Comparison of ENCODE assay signal across 36 cellular contexts in the genomic region with DNA sequence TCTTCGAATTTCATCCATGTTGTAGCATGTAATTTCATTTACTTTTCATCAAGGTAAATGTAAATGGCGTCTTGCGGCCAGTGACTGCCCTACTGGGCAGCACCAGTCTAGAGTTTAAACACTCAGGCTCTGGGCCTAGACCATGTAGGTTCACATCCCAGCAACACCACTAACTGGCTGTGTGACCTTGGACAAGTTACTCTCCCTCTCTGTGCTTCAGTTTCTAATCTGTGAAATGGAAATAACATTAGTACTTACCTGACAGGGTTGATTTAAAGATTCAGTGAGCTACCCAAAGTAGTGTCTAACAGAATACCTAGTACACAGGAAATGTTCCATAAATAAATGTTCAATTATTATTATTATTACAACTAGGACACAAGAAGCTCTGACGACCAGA. TPM values are rescaled to one million over a fixed set of nuclear protein-coding genes. Genes with fewer than 3 reads are reported as not detected.
"Had no signal": no experiment of that assay in that cellular context is flagged by ENCODE, and none has a peak within 500 bp of the region (broad histone marks: within the 10 kb centered on the region; RNA-seq: fewer than 3 reads in every experiment).

No MANE protein-coding gene starts in this region.

- H3K9me3 ChIP-seq: adrenal gland, body of pancreas, breast epithelium had no signal

- H3K27ac ChIP-seq: adrenal gland, body of pancreas, brain microvascular endothelial cell, breast epithelium, VCaP had no signal

- H3K4me3 ChIP-seq: adrenal gland, body of pancreas, breast epithelium had no signal

- ATAC-seq: activated T-cell treated with anti-CD3 and anti-CD28 coated beads, Interleukin-2, amount 50 U/mL, for 4 hours; activated T-cell treated with anti-CD3 and anti-CD28 coated beads, Interleukin-2, amount 50 U/mL, for 72 hours; activated T-helper 17 cell treated with anti-CD3 and anti-CD28 coated beads, Interleukin-2, amount 50 U/mL, for 72 hours; body of pancreas had no signal

- FAIRE-seq: astrocyte, TTC549 had no signal

- DNase-seq: activated B cell treated with CpG ODN at 0.5 μM for 24 hours; activated CD4-positive, alpha-beta memory T cell treated with anti-CD3 and anti-CD28 coated beads for 36 hours; activated CD4-positive, alpha-beta T cell treated with anti-CD3 and anti-CD28 coated beads for 4 hours; activated CD4-positive, alpha-beta T cell treated with anti-CD3 and anti-CD28 coated beads, Interleukin-2, amount 10 ng/mL, durations not matched to agents 24 days and 14 days; activated CD4-positive, alpha-beta T cell treated with anti-CD3 and anti-CD28 coated beads, Interleukin-2, amount 50 U/mL, for 1 hour; activated CD4-positive, alpha-beta T cell treated with anti-CD3 and anti-CD28 coated beads, Interleukin-2, amount 50 U/mL, for 4 hours; activated CD4-positive, CD25-positive, alpha-beta regulatory T cell treated with anti-CD3 and anti-CD28 coated beads, Interleukin-2, amount 50 U/mL, for 72 hours; activated CD8-positive, alpha-beta memory T cell treated with anti-CD3 and anti-CD28 coated beads, Interleukin-2, amount 50 U/mL, for 4 hours; activated CD8-positive, alpha-beta T cell treated with anti-CD3 and anti-CD28 coated beads for 36 hours; activated effector memory CD4-positive, alpha-beta T cell treated with anti-CD3 and anti-CD28 coated beads, Interleukin-2, amount 50 U/mL, for 16 hours; activated gamma-delta T cell treated with Interleukin-2 at 50 U/mL for 16 hours; activated naive CD4-positive, alpha-beta T cell; activated naive CD4-positive, alpha-beta T cell treated with anti-CD3 and anti-CD28 coated beads for 36 hours; activated naive CD4-positive, alpha-beta T cell treated with anti-CD3 and anti-CD28 coated beads, Interleukin-2, amount 50 U/mL, for 16 hours; activated naive CD8-positive, alpha-beta T cell treated with anti-CD3 and anti-CD28 coated beads for 36 hours; activated T-cell treated with anti-CD3 and anti-CD28 coated beads for 4 hours; activated T-cell treated with anti-CD3 and anti-CD28 coated beads, Interleukin-2, amount 50 U/mL, for 1 hour; activated T-cell treated with anti-CD3 and anti-CD28 coated beads, Interleukin-2, amount 50 U/mL, for 4 hours; activated T-cell treated with anti-CD3 and anti-CD28 coated beads, Interleukin-2, amount 50 U/mL, for 72 hours; adrenal gland; amniotic stem cell; aorta; body of pancreas; brain microvascular endothelial cell; central memory CD4-positive, alpha-beta T cell; T-helper 2 cell; T-helper 9 cell had no signal

- H3K4me1 ChIP-seq: adrenal gland, body of pancreas, breast epithelium had no signal

- H3K36me3 ChIP-seq: adrenal gland, brain microvascular endothelial cell, breast epithelium had no signal

- H3K27me3 ChIP-seq: adrenal gland, body of pancreas, breast epithelium had no signal

RNA-seq across cellular contexts. Expression of gene XKR7, which starts 45.4 kb away (rescaled TPM):
- total RNA-seq: activated CD4-positive, alpha-beta memory T cell treated with anti-CD3 and anti-CD28 coated beads for 36 hours; activated CD4-positive, alpha-beta T cell treated with anti-CD3 and anti-CD28 coated beads, Interleukin-2, amount 10 ng/mL, durations not matched to agents 24 days and 14 days; activated CD8-positive, alpha-beta T cell treated with anti-CD3 and anti-CD28 coated beads for 36 hours; activated T-cell treated with anti-CD3 and anti-CD28 coated beads, Interleukin-2, amount 50 U/mL, for 4 hours; activated T-cell treated with anti-CD3 and anti-CD28 coated beads, Interleukin-2, amount 50 U/mL, for 72 hours; activated T-helper 1 cell treated with anti-CD3 and anti-CD28 coated beads, Interleukin-12 subunit alpha, Interleukin-12 subunit beta, Interleukin-2, Interleukin-4 antibody, amounts not matched to agents 30 ng/mL and 10 ng/mL and 1 ng/mL, durations not matched to agents 14 hours and 24 hours and 36 hours; aorta; breast epithelium; cardiac septum had no signal

RNA-seq across cellular contexts. Expression of gene TTLL9, which starts 52.2 kb away (rescaled TPM):
- total RNA-seq: activated CD4-positive, alpha-beta memory T cell treated with anti-CD3 and anti-CD28 coated beads for 36 hours; activated CD4-positive, alpha-beta T cell treated with anti-CD3 and anti-CD28 coated beads, Interleukin-2, amount 10 ng/mL, durations not matched to agents 24 days and 14 days; activated CD8-positive, alpha-beta memory T cell treated with anti-CD3 and anti-CD28 coated beads for 36 hours; activated CD8-positive, alpha-beta T cell treated with anti-CD3 and anti-CD28 coated beads for 36 hours; activated naive CD4-positive, alpha-beta T cell treated with anti-CD3 and anti-CD28 coated beads for 36 hours; activated naive CD4-positive, alpha-beta T cell treated with anti-CD3 and anti-CD28 coated beads, Interleukin-2, amount 50 U/mL, for 72 hours; activated naive CD8-positive, alpha-beta T cell treated with anti-CD3 and anti-CD28 coated beads for 36 hours; activated T-cell treated with anti-CD3 and anti-CD28 coated beads, Interleukin-2, amount 50 U/mL, for 4 hours; activated T-cell treated with anti-CD3 and anti-CD28 coated beads, Interleukin-2, amount 50 U/mL, for 72 hours; activated T-helper 1 cell treated with anti-CD3 and anti-CD28 coated beads, Interleukin-12 subunit alpha, Interleukin-12 subunit beta, Interleukin-2, Interleukin-4 antibody, amounts not matched to agents 30 ng/mL and 10 ng/mL and 1 ng/mL, durations not matched to agents 14 hours and 24 hours and 36 hours; activated T-helper 17 cell treated with anti-CD3 and anti-CD28 coated beads, Interleukin-2, amount 50 U/mL, for 72 hours; cardiac septum had no signal

RNA-seq across cellular contexts. Expression of gene DUSP15, which starts 52.3 kb away (rescaled TPM):
- total RNA-seq: activated CD4-positive, alpha-beta memory T cell treated with anti-CD3 and anti-CD28 coated beads for 36 hours; activated CD4-positive, alpha-beta T cell treated with anti-CD3 and anti-CD28 coated beads, Interleukin-2, amount 10 ng/mL, durations not matched to agents 24 days and 14 days; activated CD8-positive, alpha-beta memory T cell treated with anti-CD3 and anti-CD28 coated beads for 36 hours; activated CD8-positive, alpha-beta T cell treated with anti-CD3 and anti-CD28 coated beads for 36 hours; activated naive CD4-positive, alpha-beta T cell treated with anti-CD3 and anti-CD28 coated beads for 36 hours; activated naive CD4-positive, alpha-beta T cell treated with anti-CD3 and anti-CD28 coated beads, Interleukin-2, amount 50 U/mL, for 72 hours; activated naive CD8-positive, alpha-beta T cell treated with anti-CD3 and anti-CD28 coated beads for 36 hours; activated T-cell treated with anti-CD3 and anti-CD28 coated beads, Interleukin-2, amount 50 U/mL, for 4 hours; activated T-cell treated with anti-CD3 and anti-CD28 coated beads, Interleukin-2, amount 50 U/mL, for 72 hours; activated T-helper 1 cell treated with anti-CD3 and anti-CD28 coated beads, Interleukin-12 subunit alpha, Interleukin-12 subunit beta, Interleukin-2, Interleukin-4 antibody, amounts not matched to agents 30 ng/mL and 10 ng/mL and 1 ng/mL, durations not matched to agents 14 hours and 24 hours and 36 hours; activated T-helper 17 cell treated with anti-CD3 and anti-CD28 coated beads, Interleukin-2, amount 50 U/mL, for 72 hours had no signal
